ENCODE assay signal across 8 cellular contexts in genomic region chr1:24481098-24481497, GRCh38. TPM values are rescaled to one million over a fixed set of nuclear protein-coding genes. Genes with fewer than 3 reads are reported as not detected.
DNase-seq lines count a peak whose midpoint lies in the region; ATAC-seq and TF ChIP-seq lines count a peak whose summit lies in the region.

No MANE protein-coding gene starts in this region.

- peak overlapping the region; percentile 68 for H3K4me2 ChIP-seq in OCI-LY3 (ENCODE audit: low read length)

- ATAC-seq in GM18907 (IDR thresholded peaks at IDR 0.05; ENCODE audit: unreplicated experiment) (peak; percentile 45), GM21528 (IDR thresholded peaks at IDR 0.05; ENCODE audit: low FRiP score, unreplicated experiment) (no peak)

- no peaks in the 10 kb centered on the region for H4K20me1 ChIP-seq in OCI-LY3 (ENCODE audit: insufficient read depth, low read length)

- H3K79me2 ChIP-seq in OCI-LY3 (ENCODE audit: low read length): no peaks in the 10 kb centered on the region

- H3K4me3 ChIP-seq in OCI-LY3 (ENCODE audit: low read length) (peak overlapping the region; percentile 45; the same call in 1 of the 2 replicates), spleen (no peak overlapping the region)

- TF ChIP-seq POLR2A in spleen (IDR thresholded peaks at IDR 0.05): no peak

- no peaks in the 10 kb centered on the region for H3K36me3 ChIP-seq in OCI-LY3 (replicated peaks; ENCODE audit: low read depth, low read length)
- H3K36me3 ChIP-seq in spleen: no peaks in the 10 kb centered on the region

- H3K27ac ChIP-seq in OCI-LY3 (ENCODE audit: low read length) (peak overlapping the region; percentile 94), spleen (peak overlapping the region in 6 of 8 donors; percentile 60 to 82 (median 73))

- H3K9ac ChIP-seq in OCI-LY3 (ENCODE audit: low read length): peak overlapping the region; percentile 62

- no peaks in the 10 kb centered on the region for H3K27me3 ChIP-seq in OCI-LY3 (ENCODE audit: low read depth, low read length)
- no peaks in the 10 kb centered on the region for H3K27me3 ChIP-seq in spleen (replicated peaks in 1 of 7)

- 0 out of 2 replicates have a peak overlapping the region, but pooled peaks have one; percentile 52 for H2AFZ ChIP-seq in OCI-LY3 (ENCODE audit: low read depth, low read length)

- DNase-seq in activated naive CD4-positive, alpha-beta T cell treated with Interleukin-2 at 50 U/mL for 16 hours: peak; percentile 57
- peak; percentile 81 for DNase-seq in spleen
- DNase-seq in NCI-H187 (lab: John Stamatoyannopoulos, UW): no peak
- no peak for DNase-seq in glomerular visceral epithelial cell (ENCODE audit: extremely low spot score)
- no peak for DNase-seq in hepatic stellate cell (ENCODE audit: low spot score)

- H3K4me1 ChIP-seq in OCI-LY3 (ENCODE audit: low read length) (peaks cover 50% of the 10 kb centered on the region), spleen (peaks cover 0 to 30% (median 17%) of the 10 kb centered on the region in 6 donors)

- WGBS in spleen, 5 donors: 15 to 25% (median 16%) methylated on average over 2 of the region's 2 CpGs

- intact Hi-C loops in spleen (cut with DNase I; ENCODE audit: low total_unique reads): no loop called here

- H3K9me3 ChIP-seq in OCI-LY3 (ENCODE audit: insufficient read depth, low read length) (no peaks in the 10 kb centered on the region), spleen (no peaks in the 10 kb centered on the region)

- TF ChIP-seq CTCF in OCI-LY3 (IDR thresholded peaks at IDR 0.05; ENCODE audit: low read depth, low read length): no peak
- TF ChIP-seq CTCF in spleen (IDR thresholded peaks at IDR 0.05 in 8 of 11, conservative IDR thresholded peaks at IDR 0.05 in 3 of 11): no peak

RNA-seq across cellular contexts. Expression of gene RCAN3, which starts 21.5 kb away (rescaled TPM):
- 10 to 100 TPM; 14.4 to 21.7 (median 17.9) TPM for total RNA-seq in spleen
- polyA plus RNA-seq in spleen: 1 to 10 TPM; 6.1 to 7.2 (median 6.4) TPM

Comparison
In these comparisons a context has a peak if more than half of its experiments do, and no peak if none do; other contexts are left out.
1. DNase-seq: peak in activated naive CD4-positive, alpha-beta T cell treated with Interleukin-2 at 50 U/mL for 16 hours (single experiment) and spleen (single experiment); none in NCI-H187 (0 of 2), glomerular visceral epithelial cell (single experiment) and hepatic stellate cell (single experiment).